ENCODE assay signal across 22 cellular contexts in the genomic region with DNA sequence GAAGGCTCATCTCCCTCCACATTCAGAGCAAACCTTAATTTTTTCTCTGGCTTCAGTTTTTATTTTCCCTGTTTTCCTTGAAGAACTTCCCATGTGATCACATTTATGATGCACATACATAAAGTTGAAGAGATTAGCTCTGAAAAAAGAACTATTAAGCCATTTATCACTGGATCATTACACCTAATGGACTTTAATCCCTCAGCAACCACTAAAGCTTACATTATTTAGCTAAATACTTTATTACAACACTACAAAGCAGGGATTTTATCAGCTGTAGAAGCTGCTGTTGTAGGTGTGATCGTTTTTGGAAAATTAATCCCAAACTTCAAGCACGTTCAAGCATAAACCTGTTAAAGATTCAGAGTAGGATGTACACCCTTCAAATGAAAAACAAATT.
"Had no signal": no experiment of that assay in that cellular context is flagged by ENCODE, and none has a peak within 500 bp of the region (broad histone marks: within the 10 kb centered on the region; RNA-seq: fewer than 3 reads in every experiment).

No MANE protein-coding gene starts in this region.

- H3K27me3 ChIP-seq: gastrocnemius medialis, heart right ventricle, stomach, transverse colon had no signal

- H3K9me3 ChIP-seq: gastrocnemius medialis, heart right ventricle, mucosa of descending colon, prostate gland, stomach, thoracic aorta, transverse colon had no signal

- FAIRE-seq: endometrium, kidney had no signal

- H3K4me1 ChIP-seq: gastrocnemius medialis, heart right ventricle, parathyroid adenoma, prostate gland, stomach, transverse colon had no signal

- H3K4me3 ChIP-seq: coronary artery, gastrocnemius medialis, heart right ventricle, mucosa of descending colon, prostate gland, stomach, thoracic aorta, transverse colon had no signal

- H3K9ac ChIP-seq: parathyroid adenoma had no signal

- H3K27ac ChIP-seq: coronary artery, gastrocnemius medialis, heart right ventricle, parathyroid adenoma, prostate gland, stomach, thoracic aorta, transverse colon had no signal

- H3K36me3 ChIP-seq: prostate gland had no signal

- H3K79me2 ChIP-seq: parathyroid adenoma had no signal

- H2AFZ ChIP-seq: parathyroid adenoma had no signal

- DNase-seq: central memory CD4-positive, alpha-beta T cell; effector CD8-positive, alpha-beta T cell; gastrocnemius medialis; heart right ventricle; kidney; left cardiac atrium; mammary epithelial cell; mucosa of descending colon; occipital lobe; stimulated activated CD4-positive, alpha-beta T cell treated with anti-CD3 and anti-CD28 coated beads, Interleukin-2, amount 100 ng/mL, for 24 hours; stimulated activated naive CD4-positive, alpha-beta T cell; stomach; substantia nigra; transverse colon had no signal

- ATAC-seq: esophagus mucosa; gastrocnemius medialis; heart right ventricle; left cardiac atrium; mucosa of descending colon; natural killer cell treated with Interleukin-12 subunit alpha and Interleukin-12 subunit beta and Interleukin-15 and Interleukin-18, amount 100 ng/mL, for 72 hours; sciatic nerve had no signal
